8 cellular contexts compared by ENCODE assay signal in genomic region chr16:1494129-1494640, GRCh38. TPM values are rescaled to one million over a fixed set of nuclear protein-coding genes. Genes with fewer than 3 reads are reported as not detected.
DNase-seq lines count a peak whose midpoint lies in the region; ATAC-seq, FAIRE-seq and TF ChIP-seq lines count a peak whose summit lies in the region.

No MANE protein-coding gene starts in this region.

- no peaks in the 10 kb centered on the region for H3K27me3 ChIP-seq in endothelial cell of umbilical vein (ENCODE audit: control insufficient read depth in 2 of 2, insufficient read depth in 2 of 2, low read length in 2 of 2)
- H3K27me3 ChIP-seq in mucosa of stomach (ENCODE audit: control insufficient read depth, insufficient read depth, low read length), result no peaks in the 10 kb centered on the region

- peak overlapping the region; percentile 84 for H3K27ac ChIP-seq in endothelial cell of umbilical vein (ENCODE audit: insufficient read depth, low read depth, low read length)

- peak; percentile 90 to 95 for TF ChIP-seq CTCF in endothelial cell of umbilical vein (IDR thresholded peaks at IDR 0.05; ENCODE audit: extremely low read depth in 1 of 2, insufficient read depth in 1 of 2, low read depth in 1 of 2, low read length in 2 of 2)
- no peak for TF ChIP-seq CTCF in D721Med (IDR thresholded peaks at IDR 0.05; ENCODE audit: insufficient read depth, missing control alignments)

- H3K36me3 Mint-ChIP-seq in activated T-cell treated with anti-CD3 and anti-CD28 coated beads, Interleukin-2, amount 50 U/mL, for 72 hours (ENCODE audit: insufficient read depth in 2 of 2), result peaks cover 0 to 2% of the 10 kb centered on the region in 2 donors

- no peaks in the 10 kb centered on the region for H4K20me1 ChIP-seq in endothelial cell of umbilical vein (replicated peaks; ENCODE audit: control insufficient read depth, extremely low read depth, insufficient read depth, low read length)

- H3K27ac Mint-ChIP-seq in activated T-cell treated with anti-CD3 and anti-CD28 coated beads, Interleukin-2, amount 50 U/mL, for 72 hours, result peak overlapping the region; percentile 33

- intact Hi-C loops in endothelial cell of umbilical vein (cut with micrococcal nuclease), result loop anchor here (1.0 to 5.0 kb wide), 5 partner anchors 39 to 213 kb away; partner anchors contain the start of genes MAPK8IP3 and TMEM204

- no peaks in the 10 kb centered on the region for H3K9me3 Mint-ChIP-seq in activated T-cell treated with anti-CD3 and anti-CD28 coated beads, Interleukin-2, amount 50 U/mL, for 72 hours

- peak overlapping the region; percentile 93 for H3K9ac ChIP-seq in endothelial cell of umbilical vein (replicated peaks; ENCODE audit: extremely low read depth, insufficient read depth, low read length)
- H3K9ac ChIP-seq in mucosa of stomach (ENCODE audit: low read length), result peak overlapping the region; percentile 80

- CTCF ChIA-PET in endothelial cell of umbilical vein (lab: Charles Lee), result interaction anchor here (0.6 to 2.3 kb wide), 35 partner anchors 11 to 276 kb away, joined by 3 to 24 read pairs (median 5); partner anchors contain the start of genes JPT2, MAPK8IP3 and TMEM204

- peaks cover 3 to 12% of the 10 kb centered on the region in 2 experiments for H3K36me3 ChIP-seq in endothelial cell of umbilical vein (ENCODE audit: control insufficient read depth in 2 of 2, extremely low read depth in 1 of 2, insufficient read depth in 2 of 2, low read length in 2 of 2)
- H3K36me3 ChIP-seq in mucosa of stomach (ENCODE audit: control insufficient read depth, insufficient read depth, low read length), result no peaks in the 10 kb centered on the region

- POLR2A ChIA-PET in endothelial cell of umbilical vein (lab: Charles Lee), result no interaction called here

- dilution Hi-C loops in endothelial cell of umbilical vein (cut with MboI; ENCODE audit: extremely low pct_ligation_motif_present, low sequenced_read_pairs), result no loop called here

- H3K9me1 ChIP-seq in endothelial cell of umbilical vein (replicated peaks; ENCODE audit: control insufficient read depth, extremely low read depth, insufficient read depth, low read length), result no peaks in the 10 kb centered on the region

- no peak for TF ChIP-seq POLR2A in endothelial cell of umbilical vein (IDR thresholded peaks at IDR 0.05; ENCODE audit: low read depth, low read length)

- H3K9me3 ChIP-seq in endothelial cell of umbilical vein (replicated peaks; ENCODE audit: control insufficient read depth, insufficient read depth, low read length), result no peaks in the 10 kb centered on the region
- no peaks in the 10 kb centered on the region for H3K9me3 ChIP-seq in mucosa of stomach (ENCODE audit: control insufficient read depth, low read length)

- no peaks in the 10 kb centered on the region for H3K27me3 Mint-ChIP-seq in activated T-cell treated with anti-CD3 and anti-CD28 coated beads, Interleukin-2, amount 50 U/mL, for 72 hours (ENCODE audit: low read depth)

- H2AFZ ChIP-seq in endothelial cell of umbilical vein (ENCODE audit: low read depth, low read length), result peak overlapping the region; percentile 85

- no peak for FAIRE-seq in RCC 7860 (lab: Jason Lieb, UNC)
- FAIRE-seq in endothelial cell of umbilical vein (lab: Jason Lieb, UNC), result peak; percentile 87
- no peak for FAIRE-seq in D721Med (lab: Jason Lieb, UNC)

- H3K4me1 ChIP-seq in endothelial cell of umbilical vein (ENCODE audit: control insufficient read depth, extremely low read depth, insufficient read depth, low read length), result peaks cover 15% of the 10 kb centered on the region
- H3K4me1 ChIP-seq in mucosa of stomach (ENCODE audit: control insufficient read depth, insufficient read depth, low read length), result peaks cover 20% of the 10 kb centered on the region

- DNase-seq in activated T-cell treated with anti-CD3 and anti-CD28 coated beads, Interleukin-2, amount 50 U/mL, for 72 hours, result no peak
- no peak for DNase-seq in activated T-cell treated with anti-CD3 and anti-CD28 coated beads, Interleukin-2, amount 50 U/mL, for 48 hours
- DNase-seq in RCC 7860 (ENCODE audit: low spot score), result peak; percentile 46
- peak; percentile 77 for DNase-seq in endothelial cell of umbilical vein (ENCODE audit: low read depth, low spot score)
- DNase-seq in stimulated activated CD4-positive, alpha-beta T cell treated with anti-CD3 and anti-CD28 coated beads, Interleukin-12 subunit alpha, Interleukin-12 subunit beta, amount 100 ng/mL, for 4 hours, result no peak
- no peak for DNase-seq in D721Med (ENCODE audit: insufficient read length, low spot score)

- H3K4me1 Mint-ChIP-seq in activated T-cell treated with anti-CD3 and anti-CD28 coated beads, Interleukin-2, amount 50 U/mL, for 72 hours (ENCODE audit: low read depth), result peaks cover 20% of the 10 kb centered on the region

- peak overlapping the region; percentile 67 to 85 (median 77) for H3K4me3 ChIP-seq in endothelial cell of umbilical vein (replicated peaks in 1 of 3; ENCODE audit: insufficient read depth in 1 of 3, low read depth in 1 of 3, low read length in 3 of 3)
- peak overlapping the region; percentile 19 for H3K4me3 ChIP-seq in mucosa of stomach (ENCODE audit: low read length)

- BruUV-seq in endothelial cell of umbilical vein (replicated peaks; lab: Mats Ljungman, UMichigan), result TSS peak; percentile 24

- H3K4me3 Mint-ChIP-seq in activated T-cell treated with anti-CD3 and anti-CD28 coated beads, Interleukin-2, amount 50 U/mL, for 72 hours, result peak overlapping the region; percentile 95 to 99

- ATAC-seq in activated T-cell treated with anti-CD3 and anti-CD28 coated beads, Interleukin-2, amount 50 U/mL, for 72 hours (replicated peaks in 1 of 2), result no peak
- no peak for ATAC-seq in HG02798 (IDR thresholded peaks at IDR 0.05; ENCODE audit: poor library complexity, unreplicated experiment)

- H3K4me2 ChIP-seq in endothelial cell of umbilical vein (ENCODE audit: insufficient read depth, low read length), result peak overlapping the region; percentile 83

- H3K79me2 ChIP-seq in endothelial cell of umbilical vein (ENCODE audit: control insufficient read depth, insufficient read depth, low read length), result peaks cover 19% of the 10 kb centered on the region

RNA-seq across cellular contexts. Expression of gene TELO2, which starts 1.0 kb away (rescaled TPM):
- total RNA-seq in activated T-cell treated with anti-CD3 and anti-CD28 coated beads, Interleukin-2, amount 50 U/mL, for 72 hours, result 10 to 100 TPM; 28.6 to 34.7 TPM
- 60.5 and 61.6 TPM in 2 replicates for total RNA-seq in endothelial cell of umbilical vein
- polyA plus RNA-seq in endothelial cell of umbilical vein, result 30.7 and 32.8 TPM in 2 replicates
- 14.5 and 21.1 TPM in 2 replicates for polyA plus RNA-seq in endothelial cell of umbilical vein (2011; cell fraction: cytosol; rRNA removed)
- polyA plus RNA-seq in endothelial cell of umbilical vein (2011; cell fraction: nucleus; rRNA removed), result 124 and 125 TPM in 2 replicates
- polyA plus RNA-seq in endothelial cell of umbilical vein (2012), result 25.5 and 32.2 TPM in 2 replicates
- polyA minus RNA-seq in endothelial cell of umbilical vein, result 9.7 and 17.8 TPM in 2 replicates
- 16.3 TPM for polyA minus RNA-seq in endothelial cell of umbilical vein (2011; cell fraction: cytosol; rRNA and poly(A)+ RNA removed)
- 21.6 and 26.8 TPM in 2 replicates for polyA minus RNA-seq in endothelial cell of umbilical vein (2011; cell fraction: nucleus; rRNA and poly(A)+ RNA removed)

RNA-seq across cellular contexts. Expression of gene PTX4, which starts 5.4 kb away (rescaled TPM):
- total RNA-seq in activated T-cell treated with anti-CD3 and anti-CD28 coated beads, Interleukin-2, amount 50 U/mL, for 72 hours, result not detected
- total RNA-seq in endothelial cell of umbilical vein, result 0.31 TPM in 1 of 2 replicates, not detected in the other
- not detected in 2 replicates for polyA plus RNA-seq in endothelial cell of umbilical vein
- not detected in 2 replicates for polyA plus RNA-seq in endothelial cell of umbilical vein (2011; cell fraction: cytosol; rRNA removed)
- not detected in 2 replicates for polyA plus RNA-seq in endothelial cell of umbilical vein (2011; cell fraction: nucleus; rRNA removed)
- polyA plus RNA-seq in endothelial cell of umbilical vein (2012), result not detected in 2 replicates
- polyA minus RNA-seq in endothelial cell of umbilical vein, result not detected in 2 replicates
- polyA minus RNA-seq in endothelial cell of umbilical vein (2011; cell fraction: cytosol; rRNA and poly(A)+ RNA removed), result not detected
- polyA minus RNA-seq in endothelial cell of umbilical vein (2011; cell fraction: nucleus; rRNA and poly(A)+ RNA removed), result not detected in 2 replicates

RNA-seq across cellular contexts. Expression of gene CLCN7, which starts 19.4 kb away (rescaled TPM):
- 10 to 100 TPM; 53.7 to 55.1 TPM for total RNA-seq in activated T-cell treated with anti-CD3 and anti-CD28 coated beads, Interleukin-2, amount 50 U/mL, for 72 hours
- 89.8 and 94.9 TPM in 2 replicates for total RNA-seq in endothelial cell of umbilical vein
- polyA plus RNA-seq in endothelial cell of umbilical vein, result 59.8 and 76.1 TPM in 2 replicates
- 32.8 and 46.6 TPM in 2 replicates for polyA plus RNA-seq in endothelial cell of umbilical vein (2011; cell fraction: cytosol; rRNA removed)
- 214 and 337 TPM in 2 replicates for polyA plus RNA-seq in endothelial cell of umbilical vein (2011; cell fraction: nucleus; rRNA removed)
- polyA plus RNA-seq in endothelial cell of umbilical vein (2012), result 71.9 and 88.4 TPM in 2 replicates
- 52.1 and 73.9 TPM in 2 replicates for polyA minus RNA-seq in endothelial cell of umbilical vein
- polyA minus RNA-seq in endothelial cell of umbilical vein (2011; cell fraction: cytosol; rRNA and poly(A)+ RNA removed), result 26.7 TPM
- 52.9 and 94.4 TPM in 2 replicates for polyA minus RNA-seq in endothelial cell of umbilical vein (2011; cell fraction: nucleus; rRNA and poly(A)+ RNA removed)

RNA-seq across cellular contexts. Expression of gene TMEM204, which starts 39.3 kb away (rescaled TPM):
- 10 to 100 TPM; 15.7 to 16.7 TPM for total RNA-seq in activated T-cell treated with anti-CD3 and anti-CD28 coated beads, Interleukin-2, amount 50 U/mL, for 72 hours
- 32.5 and 37.5 TPM in 2 replicates for total RNA-seq in endothelial cell of umbilical vein
- polyA plus RNA-seq in endothelial cell of umbilical vein, result 50.7 and 68.8 TPM in 2 replicates
- polyA plus RNA-seq in endothelial cell of umbilical vein (2011; cell fraction: cytosol; rRNA removed), result 27.0 and 28.3 TPM in 2 replicates
- 12.0 and 13.7 TPM in 2 replicates for polyA plus RNA-seq in endothelial cell of umbilical vein (2011; cell fraction: nucleus; rRNA removed)
- 11.0 and 16.4 TPM in 2 replicates for polyA plus RNA-seq in endothelial cell of umbilical vein (2012)
- polyA minus RNA-seq in endothelial cell of umbilical vein, result 20.9 and 24.0 TPM in 2 replicates
- polyA minus RNA-seq in endothelial cell of umbilical vein (2011; cell fraction: cytosol; rRNA and poly(A)+ RNA removed), result not detected
- polyA minus RNA-seq in endothelial cell of umbilical vein (2011; cell fraction: nucleus; rRNA and poly(A)+ RNA removed), result 5.5 and 9.4 TPM in 2 replicates

RNA-seq across cellular contexts. Expression of gene CCDC154, which starts 49.8 kb away (rescaled TPM):
- 1 to 10 TPM; 2.7 to 3.4 TPM for total RNA-seq in activated T-cell treated with anti-CD3 and anti-CD28 coated beads, Interleukin-2, amount 50 U/mL, for 72 hours
- total RNA-seq in endothelial cell of umbilical vein, result 0.25 and 0.75 TPM in 2 replicates
- polyA plus RNA-seq in endothelial cell of umbilical vein, result 0.13 and 0.65 TPM in 2 replicates
- 0.13 TPM in 1 of 2 replicates, not detected in the other for polyA plus RNA-seq in endothelial cell of umbilical vein (2011; cell fraction: cytosol; rRNA removed)
- 1.7 and 2.5 TPM in 2 replicates for polyA plus RNA-seq in endothelial cell of umbilical vein (2011; cell fraction: nucleus; rRNA removed)
- polyA plus RNA-seq in endothelial cell of umbilical vein (2012), result 0.32 and 1.7 TPM in 2 replicates
- 1.4 TPM in 1 of 2 replicates, not detected in the other for polyA minus RNA-seq in endothelial cell of umbilical vein
- not detected for polyA minus RNA-seq in endothelial cell of umbilical vein (2011; cell fraction: cytosol; rRNA and poly(A)+ RNA removed)
- polyA minus RNA-seq in endothelial cell of umbilical vein (2011; cell fraction: nucleus; rRNA and poly(A)+ RNA removed), result 0.82 TPM in 1 of 2 replicates, not detected in the other

Comparison
In these comparisons a context has a peak if more than half of its experiments do, and no peak if none do; other contexts are left out.
1. DNase-seq: peak in RCC 7860 (single experiment) and endothelial cell of umbilical vein (single experiment); none in activated T-cell treated with anti-CD3 and anti-CD28 coated beads, Interleukin-2, amount 50 U/mL, for 72 hours (0 of 2), activated T-cell treated with anti-CD3 and anti-CD28 coated beads, Interleukin-2, amount 50 U/mL, for 48 hours (0 of 2), stimulated activated CD4-positive, alpha-beta T cell treated with anti-CD3 and anti-CD28 coated beads, Interleukin-12 subunit alpha, Interleukin-12 subunit beta, amount 100 ng/mL, for 4 hours (single experiment) and D721Med (single experiment).